Comparison of ENCODE assay signal across 7 cellular contexts in genomic region chr21:33643658-33644311, GRCh38. TPM values are rescaled to one million over a fixed set of nuclear protein-coding genes. Genes with fewer than 3 reads are reported as not detected.
DNase-seq lines count a peak whose midpoint lies in the region; ATAC-seq and TF ChIP-seq lines count a peak whose summit lies in the region.

No MANE protein-coding gene starts in this region.

- peaks cover 0 to 1% (median 0%) of the 10 kb centered on the region in 5 donors for H3K36me3 Mint-ChIP-seq in naive thymus-derived CD4-positive, alpha-beta T cell

- TF ChIP-seq CTCF in GM12865 (IDR thresholded peaks at IDR 0.05; ENCODE audit: insufficient read depth, low read depth, low read length, missing control alignments) (no peak), OCI-LY3 (IDR thresholded peaks at IDR 0.05; ENCODE audit: low read depth, low read length) (no peak), dorsolateral prefrontal cortex (IDR thresholded peaks at IDR 0.05 in 54 of 56, conservative IDR thresholded peaks at IDR 0.05 in 2 of 56; ENCODE audit: low read depth in 1 of 56, partially characterized antibody in 56 of 56) (no peak)

- H2AFZ ChIP-seq in OCI-LY3 (ENCODE audit: low read depth, low read length), result no peak overlapping the region

- H3K79me2 ChIP-seq in OCI-LY3 (ENCODE audit: low read length), result peaks cover 17% of the 10 kb centered on the region

- peaks cover 3% of the 10 kb centered on the region; the same call in 1 of the 2 replicates for H3K27me3 ChIP-seq in OCI-LY3 (ENCODE audit: low read depth, low read length)
- no peaks in the 10 kb centered on the region for H3K27me3 ChIP-seq in dorsolateral prefrontal cortex
- H3K27me3 ChIP-seq in naive thymus-derived CD4-positive, alpha-beta T cell (ENCODE audit: control insufficient read depth in 2 of 2, insufficient read depth in 2 of 2, low read length in 2 of 2), result no peaks in the 10 kb centered on the region

- CTCF ChIA-PET in naive thymus-derived CD4-positive, alpha-beta T cell (lab: Charles Lee), result no interaction called here

- no peak for ATAC-seq in naive thymus-derived CD4-positive, alpha-beta T cell
- ATAC-seq in HG02870 (IDR thresholded peaks at IDR 0.05; ENCODE audit: unreplicated experiment), result no peak

- peaks cover 9 to 39% (median 15%) of the 10 kb centered on the region in 5 donors for H3K27me3 Mint-ChIP-seq in naive thymus-derived CD4-positive, alpha-beta T cell

- no peaks in the 10 kb centered on the region for H4K20me1 ChIP-seq in OCI-LY3 (ENCODE audit: insufficient read depth, low read length)

- H3K4me1 Mint-ChIP-seq in naive thymus-derived CD4-positive, alpha-beta T cell, result peaks cover 12 to 30% (median 19%) of the 10 kb centered on the region in 7 donors

- intact Hi-C loops in dorsolateral prefrontal cortex (cut with DNase I), result loop anchor here (2.0 to 10.0 kb wide), 5 partner anchors 55 to 871 kb away; partner anchors contain the start of genes ATP5PO (in 1 of the 2), DONSON (in 1 of the 2), GART (in 1 of the 2) and PAXBP1 (in 1 of the 2)
- intact Hi-C loops in naive thymus-derived CD4-positive, alpha-beta T cell (cut with micrococcal nuclease), result loop anchor here (2.0 to 5.0 kb wide), 8 partner anchors 251 to 1366 kb away; partner anchors contain the start of genes MIS18A (in 2 of the 2), CFAP298 (in 1 of the 2), EVA1C (in 1 of the 2) and MRPS6 (in 1 of the 2)

- DNase-seq in GM12865 (ENCODE audit: low read depth), result no peak
- peak in 1 of 10 donors; percentile 10 for DNase-seq in dorsolateral prefrontal cortex
- no peak for DNase-seq in naive thymus-derived CD4-positive, alpha-beta T cell
- DNase-seq in activated CD4-positive, CD25-positive, alpha-beta regulatory T cell (lab: John Stamatoyannopoulos, UW), result no peak
- no peak for DNase-seq in NOMO-1 treated with dmso at 0.1 percent for 144 hours (lab: John Stamatoyannopoulos, UW; ENCODE audit: unreplicated experiment)

- peak overlapping the region; percentile 59 for H3K9ac ChIP-seq in OCI-LY3 (ENCODE audit: low read length)

- H3K27ac Mint-ChIP-seq in naive thymus-derived CD4-positive, alpha-beta T cell, result peak overlapping the region in 2 of 9 donors; percentile 20 to 70

- POLR2A ChIA-PET in naive thymus-derived CD4-positive, alpha-beta T cell (lab: Charles Lee), result no interaction called here

- no peaks in the 10 kb centered on the region for H3K36me3 ChIP-seq in OCI-LY3 (replicated peaks; ENCODE audit: low read depth, low read length)
- H3K36me3 ChIP-seq in naive thymus-derived CD4-positive, alpha-beta T cell (ENCODE audit: control insufficient read depth in 2 of 3, insufficient read depth in 3 of 3, low read length in 3 of 3), result no peaks in the 10 kb centered on the region

- H3K9me3 ChIP-seq in OCI-LY3 (ENCODE audit: insufficient read depth, low read length), result no peaks in the 10 kb centered on the region
- H3K9me3 ChIP-seq in naive thymus-derived CD4-positive, alpha-beta T cell (ENCODE audit: control insufficient read depth in 2 of 3, low read length in 3 of 3), result no peaks in the 10 kb centered on the region

- H3K4me1 ChIP-seq in OCI-LY3 (ENCODE audit: low read length), result peaks cover 9% of the 10 kb centered on the region
- peaks cover 4 to 7% of the 10 kb centered on the region in 2 donors for H3K4me1 ChIP-seq in naive thymus-derived CD4-positive, alpha-beta T cell (ENCODE audit: control insufficient read depth in 2 of 2, insufficient read depth in 2 of 2, low read length in 2 of 2)

- peak overlapping the region; percentile 66 for H3K4me2 ChIP-seq in OCI-LY3 (ENCODE audit: low read length)

- no peaks in the 10 kb centered on the region for H3K9me3 Mint-ChIP-seq in naive thymus-derived CD4-positive, alpha-beta T cell

- peak overlapping the region; percentile 79 to 95 (median 90) for H3K4me3 Mint-ChIP-seq in naive thymus-derived CD4-positive, alpha-beta T cell

- H3K4me3 ChIP-seq in GM12865 (ENCODE audit: low read depth, low read length) (peak overlapping the region; percentile 72), OCI-LY3 (ENCODE audit: low read length) (peak overlapping the region; percentile 92), dorsolateral prefrontal cortex (peak overlapping the region; percentile 64 to 99 (median 86))
- peak overlapping the region; percentile 58 for H3K4me3 ChIP-seq in naive thymus-derived CD4-positive, alpha-beta T cell (ENCODE audit: low read length)

- H3K27ac ChIP-seq in OCI-LY3 (ENCODE audit: low read length), result no peak overlapping the region
- peak overlapping the region in 53 of 59 donors; percentile 18 to 99 (median 88) for H3K27ac ChIP-seq in dorsolateral prefrontal cortex
- H3K27ac ChIP-seq in naive thymus-derived CD4-positive, alpha-beta T cell (ENCODE audit: low read depth, low read length), result no peak overlapping the region

RNA-seq across cellular contexts. Expression of gene ITSN1, which starts 1.5 kb away (rescaled TPM):
- total RNA-seq in dorsolateral prefrontal cortex, result 100 to 1,000 TPM in 91 of 120 experiments, 10 to 100 TPM in 29; 55.2 to 156 (median 114) TPM
- total RNA-seq in naive thymus-derived CD4-positive, alpha-beta T cell, result 1 to 10 TPM; 1.8 to 8.6 (median 3.5) TPM
- polyA plus RNA-seq in naive thymus-derived CD4-positive, alpha-beta T cell, result 1 to 10 TPM; 1.2 to 1.8 TPM

RNA-seq across cellular contexts. Expression of gene CRYZL1, which starts 2.2 kb away (rescaled TPM):
- total RNA-seq in dorsolateral prefrontal cortex, result 10 to 100 TPM; 45.4 to 86.9 (median 65.7) TPM
- total RNA-seq in naive thymus-derived CD4-positive, alpha-beta T cell, result 10 to 100 TPM; 34.6 to 75.5 (median 40.4) TPM
- 10 to 100 TPM; 33.0 to 43.0 TPM for polyA plus RNA-seq in naive thymus-derived CD4-positive, alpha-beta T cell

RNA-seq across cellular contexts. Expression of gene DONSON, which starts 55.3 kb away (rescaled TPM):
- total RNA-seq in dorsolateral prefrontal cortex, result 10 to 100 TPM in 115 of 120 experiments, 1 to 10 TPM in 5; 7.4 to 30.1 (median 16.4) TPM
- 10 to 100 TPM in 3 of 5 experiments, 1 to 10 TPM in 2; 8.9 to 30.8 (median 10.7) TPM for total RNA-seq in naive thymus-derived CD4-positive, alpha-beta T cell
- 1 to 10 TPM; 4.2 to 4.4 TPM for polyA plus RNA-seq in naive thymus-derived CD4-positive, alpha-beta T cell

Comparison
In these comparisons a context has a peak if more than half of its experiments do, and no peak if none do; other contexts are left out.
1. H3K27ac ChIP-seq: peak in dorsolateral prefrontal cortex (53 of 59); none in OCI-LY3 (single experiment) and naive thymus-derived CD4-positive, alpha-beta T cell (single experiment).
2. RNA of gene ITSN1, which starts 1.5 kb away (total RNA-seq): 55.2 to 156 TPM in dorsolateral prefrontal cortex; 1.8 to 8.6 TPM in naive thymus-derived CD4-positive, alpha-beta T cell; every median in the first group is over 4 times any median in the second.
3. Peak in every context shown above with its lines, with median percentiles within 50 percentile points of each other: H3K4me3 ChIP-seq.